ENCODE assay signal across 3 cellular contexts in genomic region chr4:161717084-161717483, GRCh38.
A peak's percentile ranks its signal among the peaks of the same experiment; 100 is the strongest.
TF ChIP-seq lines count a peak whose summit lies in the region.

No MANE protein-coding gene starts in this region.

TF ChIP-seq in HCT116, 20 proteins besides CTCF, POLR2A, EP300 and RAD21 (continued from another document):
- no peak for TF ChIP-seq FOSL1 (IDR thresholded peaks at IDR 0.05; ENCODE audit: low read depth)
- no peak for TF ChIP-seq SIN3A (IDR thresholded peaks at IDR 0.05; ENCODE audit: low read depth)
- no peak for TF ChIP-seq ATF3 (IDR thresholded peaks at IDR 0.05)
- no peak for TF ChIP-seq ZBTB33 (IDR thresholded peaks at IDR 0.05; ENCODE audit: extremely low read depth, insufficient replicate concordance, low read length)
- no peak for TF ChIP-seq POLR2AphosphoS5 (IDR thresholded peaks at IDR 0.05; ENCODE audit: low read depth, low read length)
- no peak for TF ChIP-seq EZH2phosphoT487 (IDR thresholded peaks at IDR 0.05; ENCODE audit: borderline replicate concordance)
- TF ChIP-seq CEBPB (IDR thresholded peaks at IDR 0.05; ENCODE audit: low read depth), result no peak
- TF ChIP-seq MAX (IDR thresholded peaks at IDR 0.05), result no peak
- TF ChIP-seq EGR1 (IDR thresholded peaks at IDR 0.05; ENCODE audit: low read depth), result no peak
- no peak for TF ChIP-seq TCF7L2 (IDR thresholded peaks at IDR 0.05; ENCODE audit: borderline replicate concordance, extremely low read depth, insufficient read depth, insufficient read length)
- no peak for TF ChIP-seq ZNF274 (IDR thresholded peaks at IDR 0.05; ENCODE audit: low read depth, low read length)
- TF ChIP-seq, protein P1, sequence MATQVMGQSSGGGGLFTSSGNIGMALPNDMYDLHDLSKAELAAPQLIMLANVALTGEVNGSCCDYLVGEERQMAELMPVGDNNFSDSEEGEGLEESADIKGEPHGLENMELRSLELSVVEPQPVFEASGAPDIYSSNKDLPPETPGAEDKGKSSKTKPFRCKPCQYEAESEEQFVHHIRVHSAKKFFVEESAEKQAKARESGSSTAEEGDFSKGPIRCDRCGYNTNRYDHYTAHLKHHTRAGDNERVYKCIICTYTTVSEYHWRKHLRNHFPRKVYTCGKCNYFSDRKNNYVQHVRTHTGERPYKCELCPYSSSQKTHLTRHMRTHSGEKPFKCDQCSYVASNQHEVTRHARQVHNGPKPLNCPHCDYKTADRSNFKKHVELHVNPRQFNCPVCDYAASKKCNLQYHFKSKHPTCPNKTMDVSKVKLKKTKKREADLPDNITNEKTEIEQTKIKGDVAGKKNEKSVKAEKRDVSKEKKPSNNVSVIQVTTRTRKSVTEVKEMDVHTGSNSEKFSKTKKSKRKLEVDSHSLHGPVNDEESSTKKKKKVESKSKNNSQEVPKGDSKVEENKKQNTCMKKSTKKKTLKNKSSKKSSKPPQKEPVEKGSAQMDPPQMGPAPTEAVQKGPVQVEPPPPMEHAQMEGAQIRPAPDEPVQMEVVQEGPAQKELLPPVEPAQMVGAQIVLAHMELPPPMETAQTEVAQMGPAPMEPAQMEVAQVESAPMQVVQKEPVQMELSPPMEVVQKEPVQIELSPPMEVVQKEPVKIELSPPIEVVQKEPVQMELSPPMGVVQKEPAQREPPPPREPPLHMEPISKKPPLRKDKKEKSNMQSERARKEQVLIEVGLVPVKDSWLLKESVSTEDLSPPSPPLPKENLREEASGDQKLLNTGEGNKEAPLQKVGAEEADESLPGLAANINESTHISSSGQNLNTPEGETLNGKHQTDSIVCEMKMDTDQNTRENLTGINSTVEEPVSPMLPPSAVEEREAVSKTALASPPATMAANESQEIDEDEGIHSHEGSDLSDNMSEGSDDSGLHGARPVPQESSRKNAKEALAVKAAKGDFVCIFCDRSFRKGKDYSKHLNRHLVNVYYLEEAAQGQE (IDR thresholded peaks at IDR 0.05; ENCODE audit: low read depth), result no peak
- TF ChIP-seq ZFX (IDR thresholded peaks at IDR 0.05), result no peak
- no peak for TF ChIP-seq EZH2 (IDR thresholded peaks at IDR 0.05)
- TF ChIP-seq YY1 (IDR thresholded peaks at IDR 0.05; ENCODE audit: extremely low read depth, insufficient replicate concordance, low read depth, low read length), result no peak
- TF ChIP-seq JUND (IDR thresholded peaks at IDR 0.05), result no peak

TF ChIP-seq in endothelial cell of umbilical vein, 7 proteins besides CTCF, POLR2A, EP300 and RAD21 (continued from another document):
- TF ChIP-seq EZH2 (IDR thresholded peaks at IDR 0.05; ENCODE audit: borderline replicate concordance, low read depth, low read length, severe bottlenecking) (no peak), GATA2 (IDR thresholded peaks at IDR 0.05; ENCODE audit: insufficient read depth, insufficient read length, low read depth, low read length) (no peak), FOS (IDR thresholded peaks at IDR 0.05; ENCODE audit: borderline replicate concordance, insufficient read depth, low read length) (no peak), MAX (IDR thresholded peaks at IDR 0.05; ENCODE audit: insufficient read depth, insufficient read length) (no peak), MYC (IDR thresholded peaks at IDR 0.05; ENCODE audit: low read depth, low read length) (no peak), POLR2AphosphoS5 (IDR thresholded peaks at IDR 0.05; ENCODE audit: insufficient read depth, low read depth, low read length) (no peak)

TF ChIP-seq in HepG2, 621 proteins besides CTCF, POLR2A, EP300 and RAD21 (continued from another document):
- TF ChIP-seq NR2F6 (IDR thresholded peaks at IDR 0.05) (peak; percentile 41; the same call in 1 of the 2 replicates), NR2F6 (CRISPR knock-in tag; IDR thresholded peaks at IDR 0.05) (no peak), ZUFSP (CRISPR knock-in tag; IDR thresholded peaks at IDR 0.05; ENCODE audit: borderline replicate concordance) (no peak), RCOR2 (CRISPR knock-in tag; IDR thresholded peaks at IDR 0.05) (no peak), DPF2 (CRISPR knock-in tag; IDR thresholded peaks at IDR 0.05; ENCODE audit: borderline replicate concordance, low read depth) (no peak), SIX1 (CRISPR knock-in tag; IDR thresholded peaks at IDR 0.05; ENCODE audit: borderline replicate concordance) (no peak), NR2F2 (IDR thresholded peaks at IDR 0.05; ENCODE audit: borderline replicate concordance, low read depth) (0 out of 2 replicates have a peak, but pooled peaks have one; percentile 37), TP53 (CRISPR knock-in tag; conservative IDR thresholded peaks at IDR 0.05) (no peak), ZNF367 (CRISPR knock-in tag; IDR thresholded peaks at IDR 0.05; ENCODE audit: borderline replicate concordance) (no peak), ZNF577 (CRISPR knock-in tag; IDR thresholded peaks at IDR 0.05; ENCODE audit: borderline replicate concordance, low read depth) (no peak)
- TF ChIP-seq, protein P2, sequence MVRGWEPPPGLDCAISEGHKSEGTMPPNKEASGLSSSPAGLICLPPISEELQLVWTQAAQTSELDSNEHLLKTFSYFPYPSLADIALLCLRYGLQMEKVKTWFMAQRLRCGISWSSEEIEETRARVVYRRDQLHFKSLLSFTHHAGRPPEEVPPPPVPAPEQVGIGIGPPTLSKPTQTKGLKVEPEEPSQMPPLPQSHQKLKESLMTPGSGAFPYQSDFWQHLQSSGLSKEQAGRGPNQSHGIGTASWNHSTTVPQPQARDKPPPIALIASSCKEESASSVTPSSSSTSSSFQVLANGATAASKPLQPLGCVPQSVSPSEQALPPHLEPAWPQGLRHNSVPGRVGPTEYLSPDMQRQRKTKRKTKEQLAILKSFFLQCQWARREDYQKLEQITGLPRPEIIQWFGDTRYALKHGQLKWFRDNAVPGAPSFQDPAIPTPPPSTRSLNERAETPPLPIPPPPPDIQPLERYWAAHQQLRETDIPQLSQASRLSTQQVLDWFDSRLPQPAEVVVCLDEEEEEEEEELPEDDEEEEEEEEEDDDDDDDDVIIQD (CRISPR knock-in tag; IDR thresholded peaks at IDR 0.05; ENCODE audit: low read depth), result no peak
